Comparison of ENCODE assay signal across 32 cellular contexts in the genomic region with DNA sequence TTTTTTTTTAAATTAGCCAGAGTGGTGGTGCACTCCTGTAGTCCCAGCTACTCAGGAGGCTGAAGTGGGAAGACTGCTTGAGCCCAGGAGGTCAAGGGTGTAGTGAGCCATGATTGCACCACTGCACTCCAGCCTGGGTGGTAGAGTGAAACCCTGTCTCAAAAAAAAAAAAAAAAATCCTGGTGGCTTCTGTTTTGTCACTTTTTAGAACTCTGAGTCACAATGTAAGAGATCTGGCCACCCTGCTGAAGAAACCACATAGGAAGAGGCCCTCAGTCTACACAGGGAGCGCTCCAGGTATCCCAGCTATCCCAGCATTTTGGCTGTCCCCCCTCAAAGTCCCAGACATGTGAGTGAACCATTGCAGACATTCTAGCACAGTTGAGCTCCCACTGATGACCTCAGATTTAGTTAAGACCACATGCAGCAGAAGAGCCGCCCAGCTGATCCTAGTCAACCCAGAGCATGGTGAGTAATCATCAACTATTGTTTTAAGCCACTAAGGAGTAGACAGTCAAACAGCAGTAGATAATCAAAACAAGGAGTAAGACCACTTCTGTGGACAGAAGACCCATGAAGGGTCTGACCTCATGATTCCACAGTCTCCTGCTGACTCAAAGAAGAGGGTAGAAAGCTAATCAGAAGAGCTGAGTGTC. TPM values are rescaled to one million over a fixed set of nuclear protein-coding genes. Genes with fewer than 3 reads are reported as not detected.
A peak's percentile ranks its signal among the peaks of the same experiment; 100 is the strongest.
DNase-seq lines count a peak whose midpoint lies in the region; ATAC-seq, FAIRE-seq and TF ChIP-seq lines count a peak whose summit lies in the region.
"Had no signal": no experiment of that assay in that cellular context is flagged by ENCODE, and none has a peak within 500 bp of the region (broad histone marks: within the 10 kb centered on the region; RNA-seq: fewer than 3 reads in every experiment).

No MANE protein-coding gene starts in this region.

- no TSS peak for BruUV-seq in HepG2 (replicated peaks; lab: Mats Ljungman, UMichigan)

- H3K4me1 Mint-ChIP-seq in endodermal cell: peaks cover 7% of the 10 kb centered on the region

- peaks cover 46% of the 10 kb centered on the region for H3K27me3 Mint-ChIP-seq in endodermal cell (ENCODE audit: insufficient read depth)

- no peak for TF ChIP-seq CTCF in HepG2 (CRISPR knock-in tag; IDR thresholded peaks at IDR 0.05)
- no peak for TF ChIP-seq CTCF in right lobe of liver (IDR thresholded peaks at IDR 0.05)
- TF ChIP-seq CTCF in astrocyte of the spinal cord (IDR thresholded peaks at IDR 0.05; ENCODE audit: low read depth, low read length): no peak
- no peak for TF ChIP-seq CTCF in endodermal cell (conservative IDR thresholded peaks at IDR 0.05)

- TF ChIP-seq EP300 in HepG2 (IDR thresholded peaks at IDR 0.05; ENCODE audit: low read depth in 2 of 2, low read length in 2 of 2) (no peak), HepG2 (CRISPR knock-in tag; IDR thresholded peaks at IDR 0.05; ENCODE audit: borderline replicate concordance) (no peak)

- intact Hi-C loops in HepG2 (cut with micrococcal nuclease; ENCODE audit: unreplicated experiment) (no loop called here), right lobe of liver (cut with DNase I) (loop anchor here in 1 of 2 donors (5.0 kb wide), 1 partner anchor 251 kb away; no protein-coding TSS in a partner anchor)

- no peak overlapping the region for H3K4me2 ChIP-seq in HepG2 (ENCODE audit: low read depth, low read length)
- H3K4me2 ChIP-seq: KMS-11 had no signal

- H3K4me3 Mint-ChIP-seq in endodermal cell: no peak overlapping the region
- H3K4me3 Mint-ChIP-seq: CD4-positive, CD25-positive, alpha-beta regulatory T cell; mesothelial cell of epicardium; naive thymus-derived CD8-positive, alpha-beta T cell; T-helper 2 cell treated with Interferon-gamma antibody and Interleukin-4, amounts not matched to agents 5 μg/mL and 100 μg/mL, for 36 hours; WTC11 had no signal

- peak; percentile 65 for DNase-seq in NOMO-1 treated with DMSO at 0.1 percent for 48 hours (lab: John Stamatoyannopoulos, UW; ENCODE audit: unreplicated experiment)
- DNase-seq in NOMO-1 treated with dmso at 0.1 percent for 144 hours (lab: John Stamatoyannopoulos, UW; ENCODE audit: unreplicated experiment): no peak
- DNase-seq in HepG2 (ENCODE audit: low spot score): no peak
- DNase-seq in right lobe of liver: no peak
- DNase-seq in astrocyte of the spinal cord (ENCODE audit: low read depth, low spot score): peak; percentile 19
- no peak for DNase-seq in endodermal cell
- DNase-seq in RKO (ENCODE audit: low spot score): no peak
- no peak for DNase-seq in NCI-H774 (lab: John Stamatoyannopoulos, UW)
- DNase-seq: activated CD4-positive, alpha-beta T cell treated with anti-CD3 and anti-CD28 coated beads, Interleukin-2, amount 50 U/mL, for 48 hours; CD4-positive, CD25-positive, alpha-beta regulatory T cell; colonic mucosa; effector CD8-positive, alpha-beta T cell; EL; glutamatergic neuron; HCEC 1CT; left ventricle myocardium superior; naive thymus-derived CD8-positive, alpha-beta T cell; NCI-H1694 treated with DMSO at 0.1 percent for 48 hours; NCI-H526; occipital lobe; RPMI8226; stimulated activated CD4-positive, alpha-beta T cell treated with anti-CD3 and anti-CD28 coated beads, Interleukin-15, amount 100 ng/mL, for 24 hours; stimulated activated naive CD4-positive, alpha-beta T cell treated with Interleukin-2 at 50 U/mL for 16 hours had no signal

- H3K27me3 ChIP-seq in HepG2 (ENCODE audit: control insufficient read depth in 1 of 2, insufficient read depth in 2 of 2, low read length in 2 of 2) (peaks cover 2 to 14% of the 10 kb centered on the region in 2 experiments; a peak in 3 of 5 replicates), right lobe of liver (no peaks in the 10 kb centered on the region), endodermal cell (ENCODE audit: control insufficient read depth, insufficient read depth, low read length, poor library complexity, severe bottlenecking) (no peaks in the 10 kb centered on the region)
- H3K27me3 ChIP-seq: colonic mucosa, vagina had no signal

- no peaks in the 10 kb centered on the region for H3K79me2 ChIP-seq in HepG2 (ENCODE audit: insufficient read depth, low read length)

- H3K9me3 ChIP-seq in HepG2 (ENCODE audit: low read length) (no peaks in the 10 kb centered on the region), right lobe of liver (no peaks in the 10 kb centered on the region), endodermal cell (ENCODE audit: control insufficient read depth, low read length) (peaks cover 26% of the 10 kb centered on the region)
- H3K9me3 ChIP-seq: colonic mucosa, vagina had no signal

- H4K20me1 ChIP-seq in HepG2 (ENCODE audit: insufficient read depth, low read length): no peaks in the 10 kb centered on the region

- in situ Hi-C loops in HepG2 (cut with HindIII; ENCODE audit: extremely low pct_ligation_motif_present, low pct_unique_long_range_greater_than_20kb): loop anchor here (5.0 kb wide), 1 partner anchor 251 kb away; no protein-coding TSS in a partner anchor
- in situ Hi-C loops in astrocyte of the spinal cord (cut with HindIII; ENCODE audit: low sequenced_read_pairs): no loop called here

- CTCF ChIA-PET in HepG2 (lab: Yijun Ruan, JAX; ENCODE audit: low intra/inter-chr PET ratio, low total read pairs): interaction anchor here (1.5 kb wide), 1 partner anchor 251 kb away, joined by 3 read pairs; no protein-coding TSS in a partner anchor

- no peak overlapping the region for H2AFZ ChIP-seq in HepG2 (ENCODE audit: low read length)

- H3K4me3 ChIP-seq in HepG2 (replicated peaks in 1 of 3; ENCODE audit: insufficient read depth in 1 of 3, low read depth in 2 of 3, low read length in 3 of 3): no peak overlapping the region
- no peak overlapping the region for H3K4me3 ChIP-seq in right lobe of liver
- no peak overlapping the region for H3K4me3 ChIP-seq in astrocyte of the spinal cord (ENCODE audit: low read depth, low read length)
- no peak overlapping the region for H3K4me3 ChIP-seq in endodermal cell (ENCODE audit: low read length)
- H3K4me3 ChIP-seq: colonic mucosa, vagina had no signal

- peaks cover 24% of the 10 kb centered on the region for H3K9me3 Mint-ChIP-seq in endodermal cell
- H3K9me3 Mint-ChIP-seq: CD4-positive, CD25-positive, alpha-beta regulatory T cell; T-helper 2 cell treated with Interferon-gamma antibody and Interleukin-4, amounts not matched to agents 5 μg/mL and 100 μg/mL, for 36 hours had no signal

- FAIRE-seq in HepG2 (lab: Jason Lieb, UNC): no peak
- FAIRE-seq: GM12891, islet of Langerhans had no signal

- H3K36me3 ChIP-seq in HepG2 (replicated peaks in 1 of 2; ENCODE audit: control insufficient read depth in 1 of 2, insufficient read depth in 2 of 2, low read length in 2 of 2) (no peaks in the 10 kb centered on the region), right lobe of liver (no peaks in the 10 kb centered on the region), endodermal cell (ENCODE audit: control insufficient read depth, insufficient read depth, low read length) (no peaks in the 10 kb centered on the region)
- H3K36me3 ChIP-seq: colonic mucosa, vagina had no signal

- TF ChIP-seq POLR2A in HepG2 (IDR thresholded peaks at IDR 0.05; ENCODE audit: insufficient read depth in 1 of 2, low read depth in 2 of 2, low read length in 2 of 2) (no peak), right lobe of liver (IDR thresholded peaks at IDR 0.05) (no peak)

- H3K4me1 ChIP-seq in HepG2 (ENCODE audit: insufficient read depth, low read length): no peaks in the 10 kb centered on the region
- no peaks in the 10 kb centered on the region for H3K4me1 ChIP-seq in right lobe of liver
- H3K4me1 ChIP-seq in endodermal cell (ENCODE audit: control insufficient read depth, insufficient read depth, low read length): peaks cover 4% of the 10 kb centered on the region
- H3K4me1 ChIP-seq: colonic mucosa, vagina had no signal

- TF ChIP-seq RAD21 in HepG2 (CRISPR knock-in tag; IDR thresholded peaks at IDR 0.05): no peak

- no peaks in the 10 kb centered on the region for H3K36me3 Mint-ChIP-seq in endodermal cell (ENCODE audit: low read depth)
- H3K36me3 Mint-ChIP-seq: CD4-positive, CD25-positive, alpha-beta regulatory T cell; mesothelial cell of epicardium; naive thymus-derived CD8-positive, alpha-beta T cell had no signal

- H3K9ac ChIP-seq in HepG2 (ENCODE audit: insufficient read depth, low read depth, low read length): no peak overlapping the region
- no peak overlapping the region for H3K9ac ChIP-seq in endodermal cell (ENCODE audit: extremely low read depth, low read length, poor library complexity, severe bottlenecking)
- H3K9ac ChIP-seq: KMS-11 had no signal

- H3K27ac ChIP-seq in HepG2 (ENCODE audit: extremely low read length, insufficient read depth, low read length) (no peak overlapping the region), right lobe of liver (no peak overlapping the region), endodermal cell (ENCODE audit: low read depth, low read length) (no peak overlapping the region)
- H3K27ac ChIP-seq: 22Rv1, colonic mucosa, KMS-11, vagina had no signal

- ATAC-seq in HepG2 (no peak), right lobe of liver (no peak)
- ATAC-seq: left ventricle myocardium superior; naive thymus-derived CD8-positive, alpha-beta T cell; SK-N-SH treated with all-trans-retinoic acid at 6 μM for 48 hours; WTC11 had no signal

- H3K27ac Mint-ChIP-seq in endodermal cell: no peak overlapping the region
- H3K27ac Mint-ChIP-seq: CD4-positive, CD25-positive, alpha-beta regulatory T cell; mesothelial cell of epicardium; T-helper 2 cell treated with Interferon-gamma antibody and Interleukin-4, amounts not matched to agents 5 μg/mL and 100 μg/mL, for 36 hours; WTC11 had no signal

- POLR2A ChIA-PET in HepG2 (lab: Yijun Ruan, JAX): no interaction called here

- WGBS in HepG2 (ENCODE audit: low lambda C conversion rate): 22% methylated on average over 2 of the region's 2 CpGs
- 100% methylated on average over 1 of the region's 2 CpGs for WGBS in right lobe of liver (ENCODE audit: insufficient coverage, low coverage, low lambda C conversion rate, missing lambda C conversion rate)
- WGBS in endodermal cell (ENCODE audit: insufficient coverage in 1 of 2, insufficient read length in 1 of 2), 2 experiments: 92 to 94% methylated on average over 2 of the region's 2 CpGs

RNA-seq across cellular contexts. Expression of gene ARFGEF2, which starts 12.7 kb away (rescaled TPM):
- total RNA-seq in HepG2 (2016; rRNA removed; fragmentation: Illumina TruSeq; extraction: Trizol) (60.8 and 89.4 TPM in 2 replicates), right lobe of liver (10 to 100 TPM; 23.4 to 30.0 (median 26.9) TPM), endodermal cell (10 to 100 TPM; 23.6 to 29.4 TPM)
- 12.9 and 14.8 TPM in 2 replicates for total RNA-seq in HepG2 (2016; cell fraction: cytosol; rRNA removed; fragmentation: Illumina TruSeq; extraction: Trizol; ENCODE audit: low read depth)
- 57.7 and 87.7 TPM in 2 replicates for total RNA-seq in HepG2 (2016; cell fraction: insoluble cytoplasmic fraction; rRNA removed; fragmentation: Illumina TruSeq; extraction: Trizol)
- 22.8 and 23.2 TPM in 2 replicates for total RNA-seq in HepG2 (2016; cell fraction: membrane; rRNA removed; fragmentation: Illumina TruSeq; extraction: Trizol)
- total RNA-seq in HepG2 (2016; cell fraction: nucleus; rRNA removed; fragmentation: Illumina TruSeq; extraction: Trizol): 61.8 and 69.9 TPM in 2 replicates
- 44.0 and 44.6 TPM in 2 replicates for polyA plus RNA-seq in HepG2 (2011; rRNA removed)
- polyA plus RNA-seq in HepG2 (2011; cell fraction: cytosol; rRNA removed): 26.6 and 34.6 TPM in 2 replicates
- 49.9 and 56.4 TPM in 2 replicates for polyA plus RNA-seq in HepG2 (2011; cell fraction: nucleus; rRNA removed)
- 42.2 and 43.8 TPM in 2 replicates for polyA plus RNA-seq in HepG2 (2012)
- polyA plus RNA-seq in HepG2 (2016; cell fraction: cytosol; fragmentation: Illumina TruSeq; extraction: Trizol; ENCODE audit: low read depth): 1.1 TPM in 2 replicates
- polyA plus RNA-seq in HepG2 (2016; cell fraction: insoluble cytoplasmic fraction; fragmentation: Illumina TruSeq; extraction: Trizol; ENCODE audit: low read depth): 38.0 and 39.6 TPM in 2 replicates
- 3.0 and 3.5 TPM in 2 replicates for polyA plus RNA-seq in HepG2 (2016; cell fraction: membrane; fragmentation: Illumina TruSeq; extraction: Trizol; ENCODE audit: low read depth)
- 60.6 and 68.6 TPM in 2 replicates for polyA plus RNA-seq in HepG2 (2016; cell fraction: nucleus; fragmentation: Illumina TruSeq; extraction: Trizol; ENCODE audit: insufficient read depth, low read depth)
- 69.3 and 130 TPM in 2 replicates for polyA minus RNA-seq in HepG2 (2011; rRNA and poly(A)+ RNA removed; ENCODE audit: low replicate concordance)
- 69.6 and 83.1 TPM in 2 replicates for polyA minus RNA-seq in HepG2 (2011; cell fraction: cytosol; rRNA and poly(A)+ RNA removed)
- 96.2 and 117 TPM in 2 replicates for polyA minus RNA-seq in HepG2 (2011; cell fraction: nucleus; rRNA and poly(A)+ RNA removed)
- polyA plus RNA-seq in endodermal cell (2013, experiment 1 of 2): 10.4 TPM
- 11.6 TPM for polyA plus RNA-seq in endodermal cell (2013, experiment 2 of 2)

Comparison
In these comparisons a context has a peak if more than half of its experiments do, and no peak if none do; other contexts are left out.
1. DNase-seq: peak in NOMO-1 treated with DMSO at 0.1 percent for 48 hours (single experiment) and astrocyte of the spinal cord (single experiment); none in NOMO-1 treated with dmso at 0.1 percent for 144 hours (single experiment), HepG2 (single experiment), right lobe of liver (0 of 3), endodermal cell (single experiment), RKO (single experiment) and NCI-H774 (single experiment).